8 cellular contexts compared by ENCODE assay signal in genomic region chr3:67616046-67616445, GRCh38.
"Had no signal": no experiment of that assay in that cellular context is flagged by ENCODE, and none has a peak within 500 bp of the region (broad histone marks: within the 10 kb centered on the region; RNA-seq: fewer than 3 reads in every experiment).

No MANE protein-coding gene starts in this region.

- H3K4me3 ChIP-seq: GM23248, HAP-1 had no signal

- H3K27me3 Mint-ChIP-seq: IgD-negative memory B cell had no signal

- H3K9me3 ChIP-seq: HAP-1 had no signal

- ATAC-seq: HCT116 had no signal

- H3K27ac Mint-ChIP-seq: HFFc6 had no signal

- DNase-seq: GM23248, GOT3, H7, HFFc6, KBM-7 had no signal

- H3K9me3 Mint-ChIP-seq: HFFc6, IgD-negative memory B cell had no signal

- H3K4me3 Mint-ChIP-seq: HFFc6, IgD-negative memory B cell had no signal

- H3K27ac ChIP-seq: GM23248 had no signal
